24 cellular contexts compared by ENCODE assay signal in genomic region chr5:159807586-159807985, GRCh38.
"Had no signal": no experiment of that assay in that cellular context is flagged by ENCODE, and none has a peak within 500 bp of the region (broad histone marks: within the 10 kb centered on the region; RNA-seq: fewer than 3 reads in every experiment).

No MANE protein-coding gene starts in this region.

- H3K9ac ChIP-seq: neural progenitor cell, parathyroid adenoma had no signal

- H3K4me1 ChIP-seq: gastroesophageal sphincter, neural progenitor cell, parathyroid adenoma, right lobe of liver, stomach, thyroid gland, vagina had no signal

- DNase-seq: dorsolateral prefrontal cortex; effector CD4-positive, alpha-beta T cell; heart left ventricle; kidney; mesendoderm; midbrain; naive thymus-derived CD4-positive, alpha-beta T cell; right lobe of liver; stimulated activated CD4-positive, alpha-beta T cell treated with anti-CD3 and anti-CD28 coated beads, Interleukin-12 subunit alpha, Interleukin-12 subunit beta, amount 100 ng/mL, for 4 hours; stimulated activated CD4-positive, alpha-beta T cell treated with anti-CD3 and anti-CD28 coated beads, Interleukin-2, amount 100 ng/mL, for 24 hours; stimulated activated CD4-positive, alpha-beta T cell treated with anti-CD3 and anti-CD28 coated beads, Interleukin-4, amount 100 ng/mL, for 24 hours; stimulated activated naive CD4-positive, alpha-beta T cell treated with Interleukin-2 at 50 U/mL for 16 hours; stomach; thyroid gland; trophoblast cell had no signal

- H3K79me2 ChIP-seq: hepatocyte, parathyroid adenoma had no signal

- H3K4me3 ChIP-seq: dorsolateral prefrontal cortex, gastroesophageal sphincter, heart left ventricle, hepatocyte, neural progenitor cell, right lobe of liver, smooth muscle cell, stomach, thyroid gland, vagina had no signal

- H3K4me2 ChIP-seq: hepatocyte, neural progenitor cell, smooth muscle cell had no signal

- H3K36me3 ChIP-seq: gastroesophageal sphincter, heart left ventricle, neural progenitor cell, right lobe of liver, stomach, thyroid gland, vagina had no signal

- H2AFZ ChIP-seq: hepatocyte, neural progenitor cell, parathyroid adenoma had no signal

- FAIRE-seq: colon had no signal

- H3K27ac ChIP-seq: dorsolateral prefrontal cortex, gastroesophageal sphincter, heart left ventricle, hepatocyte, neural progenitor cell, parathyroid adenoma, right lobe of liver, stomach, thyroid gland, vagina had no signal

- ATAC-seq: gastroesophageal sphincter; heart left ventricle; left lobe of liver; naive thymus-derived CD4-positive, alpha-beta T cell; right lobe of liver; stimulated activated effector memory CD8-positive, alpha-beta T cell treated with anti-CD3 and anti-CD28 coated beads, Interleukin-12 subunit alpha, Interleukin-12 subunit beta, amount 100 ng/mL, for 72 hours had no signal

- H3K9me3 ChIP-seq: right lobe of liver, thyroid gland, vagina had no signal

- H3K27me3 ChIP-seq: dorsolateral prefrontal cortex, gastroesophageal sphincter, heart left ventricle, hepatocyte, neural progenitor cell, right lobe of liver, stomach, thyroid gland, vagina had no signal
